ENCODE assay signal across 1 cellular context in the genomic region with DNA sequence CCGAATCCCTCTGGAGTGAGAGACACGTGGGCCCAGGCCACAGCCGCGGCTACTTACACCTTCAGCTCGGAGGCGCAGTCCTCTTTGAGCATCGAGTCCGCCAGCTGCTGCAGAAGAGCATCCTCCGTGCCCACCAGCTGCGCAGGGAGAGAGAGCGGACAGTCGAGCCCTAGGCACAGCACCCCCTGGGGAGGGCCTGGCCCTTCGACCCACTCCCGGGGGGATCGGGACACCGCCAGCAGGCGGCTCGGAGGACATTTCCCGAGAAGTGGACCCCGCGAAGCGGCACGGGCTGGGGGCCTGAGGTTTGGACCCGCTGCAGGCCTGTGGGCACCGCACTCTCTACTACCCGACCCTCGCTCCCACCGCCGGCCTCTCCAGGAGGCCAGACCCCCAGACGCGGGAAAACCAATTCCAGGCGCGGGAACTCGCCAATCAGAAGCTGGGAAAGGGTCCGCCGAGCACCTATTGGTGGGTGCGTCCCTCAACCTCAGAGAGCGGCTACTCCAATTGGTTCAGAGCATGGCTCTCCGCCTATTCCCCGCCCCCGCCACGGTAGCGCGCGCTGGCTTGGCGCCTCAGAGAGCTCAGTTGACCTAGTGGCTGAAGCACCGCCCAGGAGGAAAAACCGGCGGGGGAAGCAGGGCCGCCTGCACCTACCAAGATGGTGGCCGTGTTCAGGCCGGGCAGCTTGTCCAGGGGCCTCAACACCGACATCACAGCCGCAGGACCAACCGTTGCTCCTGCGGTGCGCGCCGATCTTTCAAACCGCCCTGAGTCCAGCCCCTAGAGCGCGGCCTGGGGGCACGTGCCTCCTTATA.
TF ChIP-seq lines count a peak whose summit lies in the region.

A gene with protein sequence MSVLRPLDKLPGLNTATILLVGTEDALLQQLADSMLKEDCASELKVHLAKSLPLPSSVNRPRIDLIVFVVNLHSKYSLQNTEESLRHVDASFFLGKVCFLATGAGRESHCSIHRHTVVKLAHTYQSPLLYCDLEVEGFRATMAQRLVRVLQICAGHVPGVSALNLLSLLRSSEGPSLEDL (minus strand): TSS at position 793 of the 821 bp plus-strand sequence. CDS start 76 bp downstream, at position 717.

TF ChIP-seq in HEK293, 187 proteins besides CTCF, POLR2A, EP300 and RAD21 (continued from another document and continues in another):
- TF ChIP-seq, protein P1, sequence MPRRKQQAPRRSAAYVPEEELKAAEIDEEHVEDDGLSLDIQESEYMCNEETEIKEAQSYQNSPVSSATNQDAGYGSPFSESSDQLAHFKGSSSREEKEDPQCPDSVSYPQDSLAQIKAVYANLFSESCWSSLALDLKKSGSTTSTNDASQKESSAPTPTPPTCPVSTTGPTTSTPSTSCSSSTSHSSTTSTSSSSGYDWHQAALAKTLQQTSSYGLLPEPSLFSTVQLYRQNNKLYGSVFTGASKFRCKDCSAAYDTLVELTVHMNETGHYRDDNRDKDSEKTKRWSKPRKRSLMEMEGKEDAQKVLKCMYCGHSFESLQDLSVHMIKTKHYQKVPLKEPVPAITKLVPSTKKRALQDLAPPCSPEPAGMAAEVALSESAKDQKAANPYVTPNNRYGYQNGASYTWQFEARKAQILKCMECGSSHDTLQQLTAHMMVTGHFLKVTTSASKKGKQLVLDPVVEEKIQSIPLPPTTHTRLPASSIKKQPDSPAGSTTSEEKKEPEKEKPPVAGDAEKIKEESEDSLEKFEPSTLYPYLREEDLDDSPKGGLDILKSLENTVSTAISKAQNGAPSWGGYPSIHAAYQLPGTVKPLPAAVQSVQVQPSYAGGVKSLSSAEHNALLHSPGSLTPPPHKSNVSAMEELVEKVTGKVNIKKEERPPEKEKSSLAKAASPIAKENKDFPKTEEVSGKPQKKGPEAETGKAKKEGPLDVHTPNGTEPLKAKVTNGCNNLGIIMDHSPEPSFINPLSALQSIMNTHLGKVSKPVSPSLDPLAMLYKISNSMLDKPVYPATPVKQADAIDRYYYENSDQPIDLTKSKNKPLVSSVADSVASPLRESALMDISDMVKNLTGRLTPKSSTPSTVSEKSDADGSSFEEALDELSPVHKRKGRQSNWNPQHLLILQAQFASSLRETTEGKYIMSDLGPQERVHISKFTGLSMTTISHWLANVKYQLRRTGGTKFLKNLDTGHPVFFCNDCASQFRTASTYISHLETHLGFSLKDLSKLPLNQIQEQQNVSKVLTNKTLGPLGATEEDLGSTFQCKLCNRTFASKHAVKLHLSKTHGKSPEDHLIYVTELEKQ (tag by site-specific recombination; IDR thresholded peaks at IDR 0.05; ENCODE audit: borderline replicate concordance) = no peak
- TF ChIP-seq ZNF169 (tag by site-specific recombination; IDR thresholded peaks at IDR 0.05) = no peak
- TF ChIP-seq, protein P2, sequence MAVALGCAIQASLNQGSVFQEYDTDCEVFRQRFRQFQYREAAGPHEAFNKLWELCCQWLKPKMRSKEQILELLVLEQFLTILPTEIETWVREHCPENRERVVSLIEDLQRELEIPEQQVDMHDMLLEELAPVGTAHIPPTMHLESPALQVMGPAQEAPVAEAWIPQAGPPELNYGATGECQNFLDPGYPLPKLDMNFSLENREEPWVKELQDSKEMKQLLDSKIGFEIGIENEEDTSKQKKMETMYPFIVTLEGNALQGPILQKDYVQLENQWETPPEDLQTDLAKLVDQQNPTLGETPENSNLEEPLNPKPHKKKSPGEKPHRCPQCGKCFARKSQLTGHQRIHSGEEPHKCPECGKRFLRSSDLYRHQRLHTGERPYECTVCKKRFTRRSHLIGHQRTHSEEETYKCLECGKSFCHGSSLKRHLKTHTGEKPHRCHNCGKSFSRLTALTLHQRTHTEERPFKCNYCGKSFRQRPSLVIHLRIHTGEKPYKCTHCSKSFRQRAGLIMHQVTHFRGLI (tag by site-specific recombination; IDR thresholded peaks at IDR 0.05) = no peak; the same call in 1 of the 2 replicates
- TF ChIP-seq ZNF394 (tag by site-specific recombination; IDR thresholded peaks at IDR 0.05; ENCODE audit: borderline replicate concordance) = no peak; the same call in 1 of the 2 replicates
- TF ChIP-seq, protein P3, sequence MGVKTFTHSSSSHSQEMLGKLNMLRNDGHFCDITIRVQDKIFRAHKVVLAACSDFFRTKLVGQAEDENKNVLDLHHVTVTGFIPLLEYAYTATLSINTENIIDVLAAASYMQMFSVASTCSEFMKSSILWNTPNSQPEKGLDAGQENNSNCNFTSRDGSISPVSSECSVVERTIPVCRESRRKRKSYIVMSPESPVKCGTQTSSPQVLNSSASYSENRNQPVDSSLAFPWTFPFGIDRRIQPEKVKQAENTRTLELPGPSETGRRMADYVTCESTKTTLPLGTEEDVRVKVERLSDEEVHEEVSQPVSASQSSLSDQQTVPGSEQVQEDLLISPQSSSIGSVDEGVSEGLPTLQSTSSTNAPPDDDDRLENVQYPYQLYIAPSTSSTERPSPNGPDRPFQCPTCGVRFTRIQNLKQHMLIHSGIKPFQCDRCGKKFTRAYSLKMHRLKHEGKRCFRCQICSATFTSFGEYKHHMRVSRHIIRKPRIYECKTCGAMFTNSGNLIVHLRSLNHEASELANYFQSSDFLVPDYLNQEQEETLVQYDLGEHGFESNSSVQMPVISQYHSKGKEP (tag by site-specific recombination; IDR thresholded peaks at IDR 0.05) = no peak; the same call in 1 of the 2 replicates
- TF ChIP-seq, protein P4, sequence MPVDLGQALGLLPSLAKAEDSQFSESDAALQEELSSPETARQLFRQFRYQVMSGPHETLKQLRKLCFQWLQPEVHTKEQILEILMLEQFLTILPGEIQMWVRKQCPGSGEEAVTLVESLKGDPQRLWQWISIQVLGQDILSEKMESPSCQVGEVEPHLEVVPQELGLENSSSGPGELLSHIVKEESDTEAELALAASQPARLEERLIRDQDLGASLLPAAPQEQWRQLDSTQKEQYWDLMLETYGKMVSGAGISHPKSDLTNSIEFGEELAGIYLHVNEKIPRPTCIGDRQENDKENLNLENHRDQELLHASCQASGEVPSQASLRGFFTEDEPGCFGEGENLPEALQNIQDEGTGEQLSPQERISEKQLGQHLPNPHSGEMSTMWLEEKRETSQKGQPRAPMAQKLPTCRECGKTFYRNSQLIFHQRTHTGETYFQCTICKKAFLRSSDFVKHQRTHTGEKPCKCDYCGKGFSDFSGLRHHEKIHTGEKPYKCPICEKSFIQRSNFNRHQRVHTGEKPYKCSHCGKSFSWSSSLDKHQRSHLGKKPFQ (tag by site-specific recombination; IDR thresholded peaks at IDR 0.05) = peak; percentile 13; the same call in 1 of the 2 replicates
- no peak for TF ChIP-seq ZNF571 (tag by site-specific recombination; IDR thresholded peaks at IDR 0.05)
- TF ChIP-seq BCL11A (tag by site-specific recombination; IDR thresholded peaks at IDR 0.05; ENCODE audit: low read depth) = peak; percentile 50; the same call in 1 of the 2 replicates
- peak; percentile 100 for TF ChIP-seq GLIS2 (tag by site-specific recombination; IDR thresholded peaks at IDR 0.05)
- 0 out of 2 replicates have a peak, but pooled peaks have one; percentile 14 for TF ChIP-seq TRIM28 (IDR thresholded peaks at IDR 0.05; ENCODE audit: borderline replicate concordance, low read length)
- TF ChIP-seq ZNF138 (tag by site-specific recombination; IDR thresholded peaks at IDR 0.05; ENCODE audit: borderline replicate concordance) = no peak
- no peak for TF ChIP-seq ZNF707 (tag by site-specific recombination; IDR thresholded peaks at IDR 0.05)
- no peak for TF ChIP-seq ZNF10 (tag by site-specific recombination; IDR thresholded peaks at IDR 0.05)
- TF ChIP-seq, protein P5, sequence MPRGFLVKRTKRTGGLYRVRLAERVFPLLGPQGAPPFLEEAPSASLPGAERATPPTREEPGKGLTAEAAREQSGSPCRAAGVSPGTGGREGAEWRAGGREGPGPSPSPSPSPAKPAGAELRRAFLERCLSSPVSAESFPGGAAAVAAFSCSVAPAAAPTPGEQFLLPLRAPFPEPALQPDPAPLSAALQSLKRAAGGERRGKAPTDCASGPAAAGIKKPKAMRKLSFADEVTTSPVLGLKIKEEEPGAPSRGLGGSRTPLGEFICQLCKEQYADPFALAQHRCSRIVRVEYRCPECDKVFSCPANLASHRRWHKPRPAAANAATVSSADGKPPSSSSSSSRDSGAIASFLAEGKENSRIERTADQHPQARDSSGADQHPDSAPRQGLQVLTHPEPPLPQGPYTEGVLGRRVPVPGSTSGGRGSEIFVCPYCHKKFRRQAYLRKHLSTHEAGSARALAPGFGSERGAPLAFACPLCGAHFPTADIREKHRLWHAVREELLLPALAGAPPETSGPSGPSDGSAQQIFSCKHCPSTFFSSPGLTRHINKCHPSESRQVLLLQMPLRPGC (tag by site-specific recombination; IDR thresholded peaks at IDR 0.05) = peak; percentile 8; the same call in 1 of the 2 replicates
- TF ChIP-seq ZNF776 (tag by site-specific recombination; IDR thresholded peaks at IDR 0.05; ENCODE audit: borderline replicate concordance) = no peak
- TF ChIP-seq, protein P6, sequence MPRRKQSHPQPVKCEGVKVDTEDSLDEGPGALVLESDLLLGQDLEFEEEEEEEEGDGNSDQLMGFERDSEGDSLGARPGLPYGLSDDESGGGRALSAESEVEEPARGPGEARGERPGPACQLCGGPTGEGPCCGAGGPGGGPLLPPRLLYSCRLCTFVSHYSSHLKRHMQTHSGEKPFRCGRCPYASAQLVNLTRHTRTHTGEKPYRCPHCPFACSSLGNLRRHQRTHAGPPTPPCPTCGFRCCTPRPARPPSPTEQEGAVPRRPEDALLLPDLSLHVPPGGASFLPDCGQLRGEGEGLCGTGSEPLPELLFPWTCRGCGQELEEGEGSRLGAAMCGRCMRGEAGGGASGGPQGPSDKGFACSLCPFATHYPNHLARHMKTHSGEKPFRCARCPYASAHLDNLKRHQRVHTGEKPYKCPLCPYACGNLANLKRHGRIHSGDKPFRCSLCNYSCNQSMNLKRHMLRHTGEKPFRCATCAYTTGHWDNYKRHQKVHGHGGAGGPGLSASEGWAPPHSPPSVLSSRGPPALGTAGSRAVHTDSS (tag by site-specific recombination; IDR thresholded peaks at IDR 0.05) = no peak
- no peak for TF ChIP-seq ZNF514 (tag by site-specific recombination; IDR thresholded peaks at IDR 0.05)
- no peak for TF ChIP-seq ZNF211 (tag by site-specific recombination; IDR thresholded peaks at IDR 0.05; ENCODE audit: low read depth)
- TF ChIP-seq ZNF621 (tag by site-specific recombination; IDR thresholded peaks at IDR 0.05) = no peak
- no peak for TF ChIP-seq ZNF274 (IDR thresholded peaks at IDR 0.05; ENCODE audit: low read length)
- no peak for TF ChIP-seq ZNF274 (tag by site-specific recombination; IDR thresholded peaks at IDR 0.05; ENCODE audit: borderline replicate concordance)
- TF ChIP-seq ZBTB7A (tag by site-specific recombination; IDR thresholded peaks at IDR 0.05; ENCODE audit: low read depth) = peak; percentile 95; the same call in 1 of the 2 replicates
- TF ChIP-seq ZNF658 (tag by site-specific recombination; IDR thresholded peaks at IDR 0.05) = no peak
- TF ChIP-seq, protein P7, sequence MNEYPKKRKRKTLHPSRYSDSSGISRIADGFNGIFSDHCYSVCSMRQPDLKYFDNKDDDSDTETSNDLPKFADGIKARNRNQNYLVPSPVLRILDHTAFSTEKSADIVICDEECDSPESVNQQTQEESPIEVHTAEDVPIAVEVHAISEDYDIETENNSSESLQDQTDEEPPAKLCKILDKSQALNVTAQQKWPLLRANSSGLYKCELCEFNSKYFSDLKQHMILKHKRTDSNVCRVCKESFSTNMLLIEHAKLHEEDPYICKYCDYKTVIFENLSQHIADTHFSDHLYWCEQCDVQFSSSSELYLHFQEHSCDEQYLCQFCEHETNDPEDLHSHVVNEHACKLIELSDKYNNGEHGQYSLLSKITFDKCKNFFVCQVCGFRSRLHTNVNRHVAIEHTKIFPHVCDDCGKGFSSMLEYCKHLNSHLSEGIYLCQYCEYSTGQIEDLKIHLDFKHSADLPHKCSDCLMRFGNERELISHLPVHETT (tag by site-specific recombination; IDR thresholded peaks at IDR 0.05) = peak; percentile 20; the same call in 1 of the 2 replicates
- TF ChIP-seq ZNF16 (tag by site-specific recombination; IDR thresholded peaks at IDR 0.05; ENCODE audit: low read depth) = no peak
- no peak for TF ChIP-seq REPIN1 (tag by site-specific recombination; IDR thresholded peaks at IDR 0.05; ENCODE audit: low read depth)
- no peak for TF ChIP-seq MEIS1 (CRISPR knock-in tag; IDR thresholded peaks at IDR 0.05; ENCODE audit: borderline replicate concordance)
- TF ChIP-seq PRDM1 (tag by site-specific recombination; IDR thresholded peaks at IDR 0.05) = no peak
- peak; percentile 50; the same call in 1 of the 2 replicates for TF ChIP-seq ZNF629 (tag by site-specific recombination; IDR thresholded peaks at IDR 0.05)
- no peak for TF ChIP-seq GFI1B (tag by site-specific recombination; IDR thresholded peaks at IDR 0.05)
- no peak for TF ChIP-seq ZNF302 (tag by site-specific recombination; IDR thresholded peaks at IDR 0.05; ENCODE audit: low read depth)
- peak; percentile 20 for TF ChIP-seq ZNF623 (tag by site-specific recombination; IDR thresholded peaks at IDR 0.05)
- no peak for TF ChIP-seq ZNF157 (tag by site-specific recombination; IDR thresholded peaks at IDR 0.05)
- TF ChIP-seq, protein P8, sequence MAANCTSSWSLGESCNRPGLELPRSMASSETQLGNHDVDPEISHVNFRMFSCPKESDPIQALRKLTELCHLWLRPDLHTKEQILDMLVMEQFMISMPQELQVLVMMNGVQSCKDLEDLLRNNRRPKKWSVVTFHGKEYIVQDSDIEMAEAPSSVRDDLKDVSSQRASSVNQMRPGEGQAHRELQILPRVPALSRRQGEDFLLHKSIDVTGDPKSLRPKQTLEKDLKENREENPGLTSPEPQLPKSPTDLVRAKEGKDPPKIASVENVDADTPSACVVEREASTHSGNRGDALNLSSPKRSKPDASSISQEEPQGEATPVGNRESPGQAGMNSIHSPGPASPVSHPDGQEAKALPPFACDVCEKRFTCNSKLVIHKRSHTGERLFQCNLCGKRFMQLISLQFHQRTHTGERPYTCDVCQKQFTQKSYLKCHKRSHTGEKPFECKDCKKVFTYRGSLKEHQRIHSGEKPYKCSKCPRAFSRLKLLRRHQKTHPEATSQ (tag by site-specific recombination; IDR thresholded peaks at IDR 0.05) = no peak; the same call in 1 of the 2 replicates
- no peak; the same call in 1 of the 2 replicates for TF ChIP-seq ZNF660 (tag by site-specific recombination; IDR thresholded peaks at IDR 0.05)
- TF ChIP-seq, protein P9, sequence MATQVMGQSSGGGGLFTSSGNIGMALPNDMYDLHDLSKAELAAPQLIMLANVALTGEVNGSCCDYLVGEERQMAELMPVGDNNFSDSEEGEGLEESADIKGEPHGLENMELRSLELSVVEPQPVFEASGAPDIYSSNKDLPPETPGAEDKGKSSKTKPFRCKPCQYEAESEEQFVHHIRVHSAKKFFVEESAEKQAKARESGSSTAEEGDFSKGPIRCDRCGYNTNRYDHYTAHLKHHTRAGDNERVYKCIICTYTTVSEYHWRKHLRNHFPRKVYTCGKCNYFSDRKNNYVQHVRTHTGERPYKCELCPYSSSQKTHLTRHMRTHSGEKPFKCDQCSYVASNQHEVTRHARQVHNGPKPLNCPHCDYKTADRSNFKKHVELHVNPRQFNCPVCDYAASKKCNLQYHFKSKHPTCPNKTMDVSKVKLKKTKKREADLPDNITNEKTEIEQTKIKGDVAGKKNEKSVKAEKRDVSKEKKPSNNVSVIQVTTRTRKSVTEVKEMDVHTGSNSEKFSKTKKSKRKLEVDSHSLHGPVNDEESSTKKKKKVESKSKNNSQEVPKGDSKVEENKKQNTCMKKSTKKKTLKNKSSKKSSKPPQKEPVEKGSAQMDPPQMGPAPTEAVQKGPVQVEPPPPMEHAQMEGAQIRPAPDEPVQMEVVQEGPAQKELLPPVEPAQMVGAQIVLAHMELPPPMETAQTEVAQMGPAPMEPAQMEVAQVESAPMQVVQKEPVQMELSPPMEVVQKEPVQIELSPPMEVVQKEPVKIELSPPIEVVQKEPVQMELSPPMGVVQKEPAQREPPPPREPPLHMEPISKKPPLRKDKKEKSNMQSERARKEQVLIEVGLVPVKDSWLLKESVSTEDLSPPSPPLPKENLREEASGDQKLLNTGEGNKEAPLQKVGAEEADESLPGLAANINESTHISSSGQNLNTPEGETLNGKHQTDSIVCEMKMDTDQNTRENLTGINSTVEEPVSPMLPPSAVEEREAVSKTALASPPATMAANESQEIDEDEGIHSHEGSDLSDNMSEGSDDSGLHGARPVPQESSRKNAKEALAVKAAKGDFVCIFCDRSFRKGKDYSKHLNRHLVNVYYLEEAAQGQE (tag by site-specific recombination; IDR thresholded peaks at IDR 0.05) = no peak; the same call in 1 of the 2 replicates
